12 cellular contexts compared by ENCODE assay signal in genomic region chr5:96254980-96255681, GRCh38.
A peak's percentile ranks its signal among the peaks of the same experiment; 100 is the strongest.
DNase-seq lines count a peak whose midpoint lies in the region; ATAC-seq and TF ChIP-seq lines count a peak whose summit lies in the region.
"Had no signal": no experiment of that assay in that cellular context is flagged by ENCODE, and none has a peak within 500 bp of the region (broad histone marks: within the 10 kb centered on the region; RNA-seq: fewer than 3 reads in every experiment).

No MANE protein-coding gene starts in this region.

- ATAC-seq in GM19455 (IDR thresholded peaks at IDR 0.05; ENCODE audit: unreplicated experiment) (no peak), GM19328 (IDR thresholded peaks at IDR 0.05; ENCODE audit: unreplicated experiment) (no peak)
- ATAC-seq: lower lobe of right lung; stimulated activated effector memory CD8-positive, alpha-beta T cell treated with anti-CD3 and anti-CD28 coated beads, Interleukin-12 subunit alpha, Interleukin-12 subunit beta, amount 100 ng/mL, for 72 hours had no signal

- H3K4me3 Mint-ChIP-seq in mesothelial cell of epicardium = no peak overlapping the region
- H3K4me3 Mint-ChIP-seq: CD4-positive, alpha-beta T cell; stimulated activated effector memory CD8-positive, alpha-beta T cell treated with anti-CD3 and anti-CD28 coated beads, Interleukin-12 subunit alpha, Interleukin-12 subunit beta, amount 100 ng/mL, for 72 hours had no signal

- H3K9me3 Mint-ChIP-seq in mesothelial cell of epicardium = peaks cover 5% of the 10 kb centered on the region
- H3K9me3 Mint-ChIP-seq: CD4-positive, alpha-beta T cell; stimulated activated effector memory CD8-positive, alpha-beta T cell treated with anti-CD3 and anti-CD28 coated beads, Interleukin-12 subunit alpha, Interleukin-12 subunit beta, amount 100 ng/mL, for 72 hours had no signal

- DNase-seq in ACHN (peak; percentile 6), M059J (ENCODE audit: low read depth) (peak; percentile 89), dedifferentiated amniotic fluid mesenchymal stem cell (ENCODE audit: extremely low spot score) (peak; percentile 87), mesothelial cell of epicardium (ENCODE audit: low spot score in 2 of 2, unreplicated experiment in 2 of 2) (no peak)
- DNase-seq in effector CD4-positive, alpha-beta T cell = no peak
- no peak for DNase-seq in stimulated activated naive CD4-positive, alpha-beta T cell (lab: John Stamatoyannopoulos, UW)
- DNase-seq: activated naive CD4-positive, alpha-beta T cell; CD4-positive, alpha-beta T cell; lower lobe of right lung had no signal

- H3K36me3 Mint-ChIP-seq in mesothelial cell of epicardium = no peaks in the 10 kb centered on the region
- H3K36me3 Mint-ChIP-seq: stimulated activated effector memory CD8-positive, alpha-beta T cell treated with anti-CD3 and anti-CD28 coated beads, Interleukin-12 subunit alpha, Interleukin-12 subunit beta, amount 100 ng/mL, for 72 hours had no signal

- no peaks in the 10 kb centered on the region for H3K27me3 Mint-ChIP-seq in mesothelial cell of epicardium (ENCODE audit: low read depth)
- H3K27me3 Mint-ChIP-seq: CD4-positive, alpha-beta T cell had no signal

- H3K27ac Mint-ChIP-seq in mesothelial cell of epicardium = peak overlapping the region; percentile 31
- H3K27ac Mint-ChIP-seq: CD4-positive, alpha-beta T cell; stimulated activated effector memory CD8-positive, alpha-beta T cell treated with anti-CD3 and anti-CD28 coated beads, Interleukin-12 subunit alpha, Interleukin-12 subunit beta, amount 100 ng/mL, for 72 hours had no signal

- TF ChIP-seq CTCF in mesothelial cell of epicardium (IDR thresholded peaks at IDR 0.05; ENCODE audit: unreplicated experiment) = no peak

- in situ Hi-C loops in ACHN (cut with HindIII; ENCODE audit: low pct_ligation_motif_present, low pct_unique_long_range_greater_than_20kb, low sequenced_read_pairs) = no loop called here

- peaks cover 20% of the 10 kb centered on the region for H3K4me1 Mint-ChIP-seq in mesothelial cell of epicardium
- H3K4me1 Mint-ChIP-seq: stimulated activated effector memory CD8-positive, alpha-beta T cell treated with anti-CD3 and anti-CD28 coated beads, Interleukin-12 subunit alpha, Interleukin-12 subunit beta, amount 100 ng/mL, for 72 hours had no signal

Comparison
In these comparisons a context has a peak if more than half of its experiments do, and no peak if none do; other contexts are left out.
1. DNase-seq: peak in ACHN (single experiment), M059J (single experiment) and dedifferentiated amniotic fluid mesenchymal stem cell (single experiment); none in mesothelial cell of epicardium (0 of 2), effector CD4-positive, alpha-beta T cell (single experiment) and stimulated activated naive CD4-positive, alpha-beta T cell (0 of 6).